ENCODE assay signal across 17 cellular contexts in the genomic region with DNA sequence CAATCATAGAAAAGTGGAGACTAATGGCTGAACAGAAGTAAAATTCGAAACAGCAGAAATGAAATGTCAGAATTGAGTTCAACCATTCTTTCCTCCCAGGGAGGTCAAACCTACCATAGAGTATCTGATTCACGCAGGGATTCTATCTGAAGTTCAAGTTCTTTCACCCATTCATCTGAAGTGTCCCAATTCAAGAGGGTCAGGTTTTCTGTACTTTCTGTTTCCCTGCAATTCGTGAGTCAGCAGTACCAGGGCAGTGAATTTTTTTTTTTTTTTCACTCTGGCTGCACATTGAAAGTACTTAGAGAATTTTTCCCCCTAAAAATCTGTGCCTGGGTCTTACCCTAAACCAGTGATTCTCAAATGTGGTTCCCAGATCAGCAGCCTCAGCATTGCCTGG. TPM values are rescaled to one million over a fixed set of nuclear protein-coding genes. Genes with fewer than 3 reads are reported as not detected.
DNase-seq lines count a peak whose midpoint lies in the region; ATAC-seq and TF ChIP-seq lines count a peak whose summit lies in the region.
"Had no signal": no experiment of that assay in that cellular context is flagged by ENCODE, and none has a peak within 500 bp of the region (broad histone marks: within the 10 kb centered on the region; RNA-seq: fewer than 3 reads in every experiment).

No MANE protein-coding gene starts in this region.

- DNase-seq in EL (peak; percentile 31), MM.1S (peak; percentile 72), fibroblast of gingiva (ENCODE audit: low read depth) (peak; percentile 34), myocyte (ENCODE audit: low read depth) (peak; percentile 12), spleen (no peak), 8988T (no peak), amygdala (lab: John Stamatoyannopoulos, UW) (no peak)
- DNase-seq: dermis blood vessel endothelial cell, foreskin melanocyte, mucosa of descending colon, NCI-H1105 treated with DMSO at 0.1 percent for 48 hours, NCI-H226, posterior cingulate gyrus had no signal

- no peak for TF ChIP-seq POLR2A in spleen (IDR thresholded peaks at IDR 0.05)

- no peaks in the 10 kb centered on the region for H3K36me3 ChIP-seq in MM.1S (replicated peaks; ENCODE audit: insufficient read depth, low read length)
- H3K36me3 ChIP-seq in spleen: no peaks in the 10 kb centered on the region

- H3K4me3 ChIP-seq in MM.1S (ENCODE audit: low read length) (no peak overlapping the region; the same call in 1 of the 2 replicates), spleen (no peak overlapping the region)
- H3K4me3 ChIP-seq: mucosa of descending colon had no signal

- H3K27me3 ChIP-seq in MM.1S (replicated peaks; ENCODE audit: insufficient read depth, low read length) (no peaks in the 10 kb centered on the region), spleen (replicated peaks in 1 of 7) (no peaks in the 10 kb centered on the region)

- H3K9ac ChIP-seq in MM.1S (ENCODE audit: low read length): no peak overlapping the region; the same call in 1 of the 2 replicates

- H3K4me1 ChIP-seq in MM.1S (ENCODE audit: low read length) (peaks cover 6% of the 10 kb centered on the region), spleen (no peaks in the 10 kb centered on the region)

- WGBS in spleen, 5 donors: 36 to 44% (median 38%) methylated on average over 3 of the region's 3 CpGs

- H3K9me2 ChIP-seq in MM.1S (replicated peaks; ENCODE audit: insufficient read depth, low read length): no peaks in the 10 kb centered on the region

- H3K27ac ChIP-seq in MM.1S (ENCODE audit: low read length) (peak overlapping the region; percentile 11; the same call in 1 of the 2 replicates), spleen (no peak overlapping the region)
- H3K27ac ChIP-seq: C4-2B had no signal

- no peak for TF ChIP-seq CTCF in MM.1S (IDR thresholded peaks at IDR 0.05; ENCODE audit: low read length)
- no peak for TF ChIP-seq CTCF in spleen (IDR thresholded peaks at IDR 0.05 in 8 of 11, conservative IDR thresholded peaks at IDR 0.05 in 3 of 11)

- H3K4me2 ChIP-seq in MM.1S (ENCODE audit: low read depth, low read length): peak overlapping the region; percentile 46

- peak overlapping the region; percentile 35 for H2AFZ ChIP-seq in MM.1S (ENCODE audit: low read length)

- no peak for ATAC-seq in HG02981 (IDR thresholded peaks at IDR 0.05; ENCODE audit: unreplicated experiment)
- ATAC-seq: activated T-helper 17 cell treated with anti-CD3 and anti-CD28 coated beads, Interleukin-2, amount 50 U/mL, for 72 hours; mucosa of descending colon; SK-N-SH treated with all-trans-retinoic acid at 6 μM for 48 hours had no signal

- H3K79me2 ChIP-seq in MM.1S (ENCODE audit: low read length): no peaks in the 10 kb centered on the region

- H3K9me3 ChIP-seq in MM.1S (replicated peaks; ENCODE audit: insufficient read depth, low read length) (no peaks in the 10 kb centered on the region), spleen (peaks cover 0 to 6% (median 0%) of the 10 kb centered on the region in 8 donors)
- H3K9me3 ChIP-seq: mucosa of descending colon had no signal

- intact Hi-C loops in spleen (cut with DNase I; ENCODE audit: low total_unique reads): no loop called here

- no peaks in the 10 kb centered on the region for H4K20me1 ChIP-seq in MM.1S (ENCODE audit: insufficient read depth, low read length)

- peaks cover 7% of the 10 kb centered on the region for H3F3A ChIP-seq in MM.1S (ENCODE audit: insufficient read depth, low read length)

RNA-seq across cellular contexts. Expression of a gene that starts 40.9 kb away (rescaled TPM):
- 53.1 and 99.4 TPM in 2 replicates for total RNA-seq in myocyte
- 8.9 TPM for polyA plus RNA-seq in myocyte (2012)
- 100 to 1,000 TPM in 3 of 7 donors, 10 to 100 TPM in 4; 53.2 to 130 (median 95.3) TPM for total RNA-seq in spleen
- 10 to 100 TPM; 16.4 to 26.3 (median 20.8) TPM for polyA plus RNA-seq in spleen

RNA-seq across cellular contexts. Expression of a gene that starts 59.0 kb away (rescaled TPM):
- total RNA-seq in myocyte (15.9 and 21.7 TPM in 2 replicates), spleen (10 to 100 TPM in 5 of 7 donors, 1 to 10 TPM in 2; 6.7 to 21.7 (median 15.6) TPM)
- polyA plus RNA-seq in myocyte (2012): 30.7 TPM
- 10 to 100 TPM; 23.8 to 34.8 (median 25.0) TPM for polyA plus RNA-seq in spleen

Comparison
In these comparisons a context has a peak if more than half of its experiments do, and no peak if none do; other contexts are left out.
1. DNase-seq: peak in EL (single experiment), MM.1S (single experiment), fibroblast of gingiva (single experiment) and myocyte (single experiment); none in spleen (single experiment), 8988T (single experiment) and amygdala (0 of 56).